28 cellular contexts compared by ENCODE assay signal in the genomic region with DNA sequence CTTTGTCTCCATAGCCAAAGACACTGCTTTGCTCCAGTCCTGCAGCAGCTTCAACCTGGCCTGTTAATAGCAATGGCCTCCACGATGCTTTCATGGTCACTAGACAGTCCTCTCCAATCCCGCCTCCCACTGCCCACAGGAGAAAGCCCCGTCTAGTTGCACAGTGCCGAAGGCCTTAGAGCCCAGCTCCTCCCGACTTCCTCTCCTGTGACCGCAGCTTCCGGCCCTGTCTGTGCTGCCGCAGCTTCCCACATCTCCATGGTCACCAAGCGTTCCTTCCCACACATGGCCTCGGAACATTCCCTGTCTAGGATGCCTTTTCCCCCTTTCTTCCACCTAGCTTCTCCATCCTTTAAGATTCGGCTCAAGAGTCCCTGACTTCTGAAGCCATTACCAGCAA. TPM values are rescaled to one million over a fixed set of nuclear protein-coding genes. Genes with fewer than 3 reads are reported as not detected.
"Had no signal": no experiment of that assay in that cellular context is flagged by ENCODE, and none has a peak within 500 bp of the region (broad histone marks: within the 10 kb centered on the region; RNA-seq: fewer than 3 reads in every experiment).

No MANE protein-coding gene starts in this region.

- H3K4me2 ChIP-seq: hepatocyte, smooth muscle cell had no signal

- H3K4me3 ChIP-seq: hepatocyte, lung, smooth muscle cell, testis, vagina had no signal

- H3K9me3 ChIP-seq: testis, vagina had no signal

- H3K27me3 ChIP-seq: hepatocyte, testis, vagina had no signal

- H2AFZ ChIP-seq: hepatocyte had no signal

- H3K4me1 ChIP-seq: testis, vagina had no signal

- H3K79me2 ChIP-seq: hepatocyte had no signal

- H3K36me3 ChIP-seq: vagina had no signal

- DNase-seq: activated CD4-positive, alpha-beta T cell treated with anti-CD3 and anti-CD28 coated beads, Interleukin-2, amount 50 U/mL, for 4 hours; activated CD8-positive, alpha-beta memory T cell treated with anti-CD3 and anti-CD28 coated beads for 24 hours; activated CD8-positive, alpha-beta memory T cell treated with anti-CD3 and anti-CD28 coated beads, Interleukin-2, amount 50 U/mL, for 4 hours; activated naive CD4-positive, alpha-beta T cell treated with Interleukin-2 at 50 U/mL for 16 hours; activated naive CD8-positive, alpha-beta T cell treated with anti-CD3 and anti-CD28 coated beads for 36 hours; activated T-cell treated with anti-CD3 and anti-CD28 coated beads, Interleukin-2, amount 50 U/mL, for 4 hours; central memory CD4-positive, alpha-beta T cell; dermis blood vessel endothelial cell; effector CD8-positive, alpha-beta T cell; foreskin melanocyte; immature natural killer cell; naive B cell; occipital lobe; stimulated activated CD4-positive, alpha-beta T cell treated with anti-CD3 and anti-CD28 coated beads, Interleukin-15, amount 100 ng/mL, for 24 hours; stimulated activated CD8-positive, alpha-beta memory T cell treated with anti-CD3 and anti-CD28 coated beads, Interleukin-4, amount 100 ng/mL, for 48 hours; stimulated activated naive B cell treated with anti-CD40 and anti-IgM and Interleukin-4, amounts not matched to agents 10 μg/mL and 1 μg/mL and 100 μg/mL, for 72 hours; testis; trophoblast cell had no signal

- ATAC-seq: activated T-cell treated with anti-CD3 and anti-CD28 coated beads, Interleukin-2, amount 50 U/mL, for 4 hours; left lobe of liver; sciatic nerve; stimulated activated naive B cell treated with anti-CD40 and anti-IgM and Interleukin-4, amounts not matched to agents 10 μg/mL and 1 μg/mL and 100 μg/mL, for 72 hours had no signal

- H3K27ac ChIP-seq: hepatocyte, testis, vagina had no signal

RNA-seq across cellular contexts. Expression of a gene that starts 23.4 kb away (rescaled TPM):
- total RNA-seq: activated naive CD8-positive, alpha-beta T cell treated with anti-CD3 and anti-CD28 coated beads for 36 hours; activated T-cell treated with anti-CD3 and anti-CD28 coated beads, Interleukin-2, amount 50 U/mL, for 4 hours; astrocyte; hepatocyte; kidney epithelial cell; mesenteric fat pad; mucosa of gallbladder; smooth muscle cell; vagina had no signal
